ENCODE assay signal across 1 cellular context in genomic region chr17:7885357-7886226, GRCh38.
TF ChIP-seq lines count a peak whose summit lies in the region.

No MANE protein-coding gene starts in this region.

TF ChIP-seq in GM12878, 131 proteins besides CTCF, POLR2A, EP300 and RAD21 (continues in another document):
- TF ChIP-seq YY1 (IDR thresholded peaks at IDR 0.05; ENCODE audit: low read depth, low read length) (no peak; the same call in none of the 2 replicates), ZBTB33 (IDR thresholded peaks at IDR 0.05) (no peak), NKRF (conservative IDR thresholded peaks at IDR 0.05) (peak; percentile 92), EED (IDR thresholded peaks at IDR 0.05; ENCODE audit: low read depth) (no peak), FOS (IDR thresholded peaks at IDR 0.05; ENCODE audit: borderline replicate concordance, extremely low read depth, insufficient read length) (no peak), GATAD2B (conservative IDR thresholded peaks at IDR 0.05; ENCODE audit: low read depth) (peak; percentile 83), BCL11A (IDR thresholded peaks at IDR 0.05; ENCODE audit: low read depth, low read length) (no peak), USF1 (IDR thresholded peaks at IDR 0.05; ENCODE audit: borderline replicate concordance, extremely low read length, insufficient read depth, low read depth, low read length) (peak; percentile 37), RBBP5 (conservative IDR thresholded peaks at IDR 0.05) (no peak), CREM (IDR thresholded peaks at IDR 0.05; ENCODE audit: low read depth) (no peak), MTA2 (IDR thresholded peaks at IDR 0.05; ENCODE audit: low read depth) (peak; percentile 33; the same call in 1 of the 2 replicates), ETV6 (conservative IDR thresholded peaks at IDR 0.05 in 1 of 2, IDR thresholded peaks at IDR 0.05 in 1 of 2; ENCODE audit: borderline replicate concordance in 1 of 2, low read depth in 1 of 2) (no peak), CHD1 (IDR thresholded peaks at IDR 0.05; ENCODE audit: low read depth, low read length) (0 out of 2 replicates have a peak, but pooled peaks have one; percentile 58), PBX3 (IDR thresholded peaks at IDR 0.05; ENCODE audit: insufficient replicate concordance, low read depth, low read length) (peak; percentile 88), PML (IDR thresholded peaks at IDR 0.05; ENCODE audit: low read length) (no peak; the same call in 1 of the 2 replicates), IRF5 (IDR thresholded peaks at IDR 0.05; ENCODE audit: borderline replicate concordance) (no peak), STAT1 (conservative IDR thresholded peaks at IDR 0.05) (no peak), ZNF207 (IDR thresholded peaks at IDR 0.05; ENCODE audit: borderline replicate concordance) (no peak), ZBED1 (IDR thresholded peaks at IDR 0.05; ENCODE audit: borderline replicate concordance) (no peak), CBX3 (IDR thresholded peaks at IDR 0.05; ENCODE audit: borderline replicate concordance, low read depth) (no peak), BMI1 (IDR thresholded peaks at IDR 0.05; ENCODE audit: borderline replicate concordance) (no peak), ATF7 (IDR thresholded peaks at IDR 0.05; ENCODE audit: low read depth) (no peak; the same call in 1 of the 2 replicates), ZZZ3 (IDR thresholded peaks at IDR 0.05; ENCODE audit: control insufficient read depth, insufficient read length, low read depth) (no peak), ZBTB4 (CRISPR knock-in tag; IDR thresholded peaks at IDR 0.05) (no peak), PKNOX1 (IDR thresholded peaks at IDR 0.05) (peak; percentile 96), TCF3 (IDR thresholded peaks at IDR 0.05; ENCODE audit: borderline replicate concordance, insufficient read depth, low read depth, low read length) (0 out of 2 replicates have a peak, but pooled peaks have one; percentile 34), NFYA (IDR thresholded peaks at IDR 0.05; ENCODE audit: borderline replicate concordance, low read depth, low read length) (no peak), MYB (IDR thresholded peaks at IDR 0.05; ENCODE audit: borderline replicate concordance, low read depth, low read length) (no peak), HDAC6 (IDR thresholded peaks at IDR 0.05; ENCODE audit: unreplicated experiment) (no peak), KLF5 (IDR thresholded peaks at IDR 0.05; ENCODE audit: partially characterized antibody) (no peak), SREBF2 (IDR thresholded peaks at IDR 0.05; ENCODE audit: low read length) (no peak), RB1 (IDR thresholded peaks at IDR 0.05; ENCODE audit: borderline replicate concordance) (no peak), TARDBP (IDR thresholded peaks at IDR 0.05; ENCODE audit: borderline replicate concordance) (peak; percentile 40; the same call in 1 of the 2 replicates), SIX5 (IDR thresholded peaks at IDR 0.05; ENCODE audit: low read depth, low read length, severe bottlenecking) (no peak), SMAD1 (IDR thresholded peaks at IDR 0.05; ENCODE audit: low read depth, partially characterized antibody) (no peak), CEBPB (IDR thresholded peaks at IDR 0.05; ENCODE audit: borderline replicate concordance in 1 of 2, low read depth in 2 of 2, low read length in 2 of 2) (no peak), E4F1 (IDR thresholded peaks at IDR 0.05; ENCODE audit: borderline replicate concordance, partially characterized antibody) (no peak), HCFC1 (IDR thresholded peaks at IDR 0.05; ENCODE audit: low read length) (no peak), JUNB (IDR thresholded peaks at IDR 0.05) (no peak), NFIC (IDR thresholded peaks at IDR 0.05; ENCODE audit: low read depth, low read length) (no peak), NR2F1 (conservative IDR thresholded peaks at IDR 0.05) (peak; percentile 94), CUX1 (IDR thresholded peaks at IDR 0.05; ENCODE audit: insufficient replicate concordance, low read depth, low read length) (no peak), MTA3 (IDR thresholded peaks at IDR 0.05; ENCODE audit: borderline replicate concordance, low read length) (no peak), NBN (IDR thresholded peaks at IDR 0.05) (peak; percentile 66; the same call in 1 of the 2 replicates)
